Comparison of ENCODE assay signal across 8 cellular contexts in the genomic region with DNA sequence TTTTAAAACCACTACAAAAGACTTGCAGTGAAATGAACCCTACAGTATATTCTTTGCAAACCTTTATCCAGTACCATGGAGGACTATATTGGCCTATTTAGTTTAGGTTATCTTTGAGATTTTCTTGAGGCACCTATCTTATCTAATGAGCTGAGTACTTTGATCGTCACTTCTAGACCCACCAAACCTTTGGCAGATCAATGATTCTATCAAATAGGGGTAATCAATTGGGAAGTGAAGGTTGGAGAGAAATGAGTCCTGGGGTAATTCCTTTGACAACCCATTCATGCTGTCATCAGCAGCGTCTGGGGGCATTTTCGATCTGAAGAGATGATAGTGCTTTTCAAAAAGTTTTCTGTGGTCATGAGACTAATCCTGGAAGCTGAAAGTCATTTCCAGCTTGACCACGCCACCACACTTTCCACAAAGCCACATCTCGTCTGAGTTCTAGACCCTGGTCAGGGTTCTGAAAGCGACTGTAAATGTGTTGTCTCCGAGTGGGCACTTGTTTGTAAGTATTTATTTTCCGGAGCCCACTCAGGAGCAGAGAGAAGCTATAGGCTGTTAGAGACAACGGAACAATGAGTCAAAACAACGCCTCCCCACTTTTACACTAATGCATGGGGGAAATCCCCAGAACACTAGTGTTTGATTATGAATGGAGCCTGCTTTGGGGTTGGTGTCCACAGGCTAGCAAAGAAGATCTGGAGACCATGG. TPM values are rescaled to one million over a fixed set of nuclear protein-coding genes. Genes with fewer than 3 reads are reported as not detected.
DNase-seq lines count a peak whose midpoint lies in the region; ATAC-seq and TF ChIP-seq lines count a peak whose summit lies in the region.
"Had no signal": no experiment of that assay in that cellular context is flagged by ENCODE, and none has a peak within 500 bp of the region (broad histone marks: within the 10 kb centered on the region; RNA-seq: fewer than 3 reads in every experiment).

No MANE protein-coding gene starts in this region.

- H3K9me3 Mint-ChIP-seq in activated naive CD4-positive, alpha-beta T cell treated with anti-CD3 and anti-CD28 coated beads for 36 hours: no peaks in the 10 kb centered on the region
- H3K9me3 Mint-ChIP-seq in stimulated activated naive CD8-positive, alpha-beta T cell treated with anti-CD3 and anti-CD28 coated beads, Interleukin-15, Interleukin-2, amounts not matched to agents 100 ng/mL and 50 ng/mL, for 24 hours: no peaks in the 10 kb centered on the region

- CTCF ChIA-PET in activated naive CD4-positive, alpha-beta T cell treated with anti-CD3 and anti-CD28 coated beads for 36 hours (lab: Charles Lee): interaction anchor here (0.8 to 1.2 kb wide), 3 partner anchors 171 to 202 kb away, joined by 3 to 6 read pairs (median 3); no protein-coding TSS in a partner anchor

- no peak overlapping the region for H3K27ac ChIP-seq in right atrium auricular region
- no peak overlapping the region for H3K27ac ChIP-seq in tibial artery
- no peak overlapping the region for H3K27ac ChIP-seq in spleen
- H3K27ac ChIP-seq: HL-60 had no signal

- peak overlapping the region; percentile 79 for H3K27ac Mint-ChIP-seq in activated naive CD4-positive, alpha-beta T cell treated with anti-CD3 and anti-CD28 coated beads for 36 hours
- peak overlapping the region; percentile 92 for H3K27ac Mint-ChIP-seq in stimulated activated naive CD8-positive, alpha-beta T cell treated with anti-CD3 and anti-CD28 coated beads, Interleukin-15, Interleukin-2, amounts not matched to agents 100 ng/mL and 50 ng/mL, for 24 hours

- ATAC-seq in GM21360 (IDR thresholded peaks at IDR 0.05; ENCODE audit: unreplicated experiment) (peak; percentile 33), HG03457 (IDR thresholded peaks at IDR 0.05; ENCODE audit: unreplicated experiment) (peak; percentile 46)

- no peak overlapping the region for H3K4me3 ChIP-seq in right atrium auricular region
- no peak overlapping the region for H3K4me3 ChIP-seq in tibial artery
- H3K4me3 ChIP-seq in spleen: no peak overlapping the region

- H3K4me1 ChIP-seq in right atrium auricular region (peaks cover 0 to 52% of the 10 kb centered on the region in 2 donors), tibial artery (peaks cover 0 to 30% (median 29%) of the 10 kb centered on the region in 4 donors), spleen (peaks cover 26 to 89% (median 51%) of the 10 kb centered on the region in 6 donors)

- intact Hi-C loops in activated naive CD4-positive, alpha-beta T cell treated with anti-CD3 and anti-CD28 coated beads for 36 hours (cut with micrococcal nuclease): loop anchor here (1.0 kb wide), 7 partner anchors 32 to 458 kb away; no protein-coding TSS in a partner anchor
- intact Hi-C loops in tibial artery (cut with DNase I; ENCODE audit: low total_unique reads): loop anchor here (10.0 kb wide), 2 partner anchors 323 to 367 kb away; a partner anchor contains a TSS
- intact Hi-C loops in spleen (cut with DNase I; ENCODE audit: low total_unique reads): loop anchor here (10.0 kb wide), 1 partner anchor 197 kb away; no protein-coding TSS in a partner anchor

- H3K4me1 Mint-ChIP-seq in activated naive CD4-positive, alpha-beta T cell treated with anti-CD3 and anti-CD28 coated beads for 36 hours (ENCODE audit: low read depth): peaks cover 78% of the 10 kb centered on the region
- H3K4me1 Mint-ChIP-seq in stimulated activated naive CD8-positive, alpha-beta T cell treated with anti-CD3 and anti-CD28 coated beads, Interleukin-15, Interleukin-2, amounts not matched to agents 100 ng/mL and 50 ng/mL, for 24 hours (ENCODE audit: low read depth): peaks cover 79% of the 10 kb centered on the region

- no peaks in the 10 kb centered on the region for H3K36me3 ChIP-seq in right atrium auricular region
- peaks cover 0 to 7% (median 0%) of the 10 kb centered on the region in 3 donors for H3K36me3 ChIP-seq in tibial artery
- peaks cover 0 to 14% (median 0%) of the 10 kb centered on the region in 6 donors for H3K36me3 ChIP-seq in spleen

- no peaks in the 10 kb centered on the region for H3K9me3 ChIP-seq in right atrium auricular region
- H3K9me3 ChIP-seq in tibial artery: no peaks in the 10 kb centered on the region
- no peaks in the 10 kb centered on the region for H3K9me3 ChIP-seq in spleen

- H3K27me3 Mint-ChIP-seq in activated naive CD4-positive, alpha-beta T cell treated with anti-CD3 and anti-CD28 coated beads for 36 hours (ENCODE audit: low read depth): no peaks in the 10 kb centered on the region
- no peaks in the 10 kb centered on the region for H3K27me3 Mint-ChIP-seq in stimulated activated naive CD8-positive, alpha-beta T cell treated with anti-CD3 and anti-CD28 coated beads, Interleukin-15, Interleukin-2, amounts not matched to agents 100 ng/mL and 50 ng/mL, for 24 hours

- no peak for TF ChIP-seq CTCF in right atrium auricular region (IDR thresholded peaks at IDR 0.05)
- no peak for TF ChIP-seq CTCF in tibial artery (IDR thresholded peaks at IDR 0.05)
- no peak for TF ChIP-seq CTCF in spleen (IDR thresholded peaks at IDR 0.05 in 8 of 11, conservative IDR thresholded peaks at IDR 0.05 in 3 of 11)

- H3K27me3 ChIP-seq in right atrium auricular region (no peaks in the 10 kb centered on the region), tibial artery (peaks cover 0 to 26% of the 10 kb centered on the region in 2 donors), spleen (replicated peaks in 1 of 7) (peaks cover 0 to 31% (median 16%) of the 10 kb centered on the region in 7 donors)

- peaks cover 50% of the 10 kb centered on the region for H3K36me3 Mint-ChIP-seq in activated naive CD4-positive, alpha-beta T cell treated with anti-CD3 and anti-CD28 coated beads for 36 hours (ENCODE audit: low read depth)
- H3K36me3 Mint-ChIP-seq in stimulated activated naive CD8-positive, alpha-beta T cell treated with anti-CD3 and anti-CD28 coated beads, Interleukin-15, Interleukin-2, amounts not matched to agents 100 ng/mL and 50 ng/mL, for 24 hours (ENCODE audit: low read depth): peaks cover 84% of the 10 kb centered on the region

- no peak for TF ChIP-seq POLR2A in spleen (IDR thresholded peaks at IDR 0.05)

- 65 to 75% (median 72%) methylated on average over 10 of the region's 10 CpGs for WGBS in spleen, 5 donors

- peak; percentile 91 for DNase-seq in activated naive CD4-positive, alpha-beta T cell treated with anti-CD3 and anti-CD28 coated beads for 36 hours
- DNase-seq in right atrium auricular region (ENCODE audit: low spot score) (no peak), tibial artery (no peak), spleen (no peak)

- peak overlapping the region; percentile 30 for H3K4me3 Mint-ChIP-seq in activated naive CD4-positive, alpha-beta T cell treated with anti-CD3 and anti-CD28 coated beads for 36 hours
- peak overlapping the region; percentile 93 for H3K4me3 Mint-ChIP-seq in stimulated activated naive CD8-positive, alpha-beta T cell treated with anti-CD3 and anti-CD28 coated beads, Interleukin-15, Interleukin-2, amounts not matched to agents 100 ng/mL and 50 ng/mL, for 24 hours

RNA-seq across cellular contexts. Expression of a gene that starts 4.8 kb away (rescaled TPM):
- 10 to 100 TPM; 18.5 to 21.4 TPM for total RNA-seq in activated naive CD4-positive, alpha-beta T cell treated with anti-CD3 and anti-CD28 coated beads for 36 hours
- total RNA-seq in right atrium auricular region (1 to 10 TPM; 2.1 to 5.9 TPM), spleen (10 to 100 TPM in 2 of 7 donors, 1 to 10 TPM in 4, under 1 TPM in 1; 0.94 to 16.8 (median 3.3) TPM)
- 1 to 10 TPM; 1.5 to 6.3 (median 3.1) TPM for polyA plus RNA-seq in spleen

RNA-seq across cellular contexts. Expression of a gene that starts 6.8 kb away (rescaled TPM):
- 10 to 100 TPM; 24.9 to 26.2 TPM for total RNA-seq in activated naive CD4-positive, alpha-beta T cell treated with anti-CD3 and anti-CD28 coated beads for 36 hours
- total RNA-seq in right atrium auricular region: 10 to 100 TPM; 23.0 to 34.3 TPM
- 10 to 100 TPM; 16.3 to 21.2 (median 19.7) TPM for total RNA-seq in spleen
- polyA plus RNA-seq in spleen: 10 to 100 TPM in 2 of 3 donors, 1 to 10 TPM in 1; 9.0 to 12.9 (median 10.3) TPM
